ENCODE assay signal across 12 cellular contexts in the genomic region with DNA sequence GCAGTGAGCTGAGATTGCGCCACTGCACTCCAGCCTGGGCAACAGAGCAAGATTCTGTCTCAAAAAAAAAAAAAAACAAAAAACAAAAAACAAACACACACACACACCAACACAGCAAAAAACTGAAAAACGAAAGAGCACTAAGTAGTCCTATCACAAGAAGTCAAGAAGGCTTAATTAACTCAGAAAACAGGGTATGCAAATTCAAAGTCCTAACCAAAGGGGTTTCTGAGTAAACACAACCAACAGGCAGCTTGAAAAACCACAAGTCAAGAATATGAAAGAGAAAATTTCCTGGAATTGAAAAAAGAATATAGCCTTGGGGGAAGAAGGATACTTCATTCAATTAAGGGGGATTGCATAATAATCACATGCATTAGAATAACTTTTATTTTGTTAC. TPM values are rescaled to one million over a fixed set of nuclear protein-coding genes. Genes with fewer than 3 reads are reported as not detected.
DNase-seq lines count a peak whose midpoint lies in the region; ATAC-seq and TF ChIP-seq lines count a peak whose summit lies in the region.
"Had no signal": no experiment of that assay in that cellular context is flagged by ENCODE, and none has a peak within 500 bp of the region (broad histone marks: within the 10 kb centered on the region; RNA-seq: fewer than 3 reads in every experiment).

No MANE protein-coding gene starts in this region.

- H3K4me3 Mint-ChIP-seq in activated naive CD4-positive, alpha-beta T cell treated with anti-CD3 and anti-CD28 coated beads for 36 hours: no peak overlapping the region
- peak overlapping the region; percentile 48 for H3K4me3 Mint-ChIP-seq in stimulated activated effector memory CD8-positive, alpha-beta T cell treated with anti-CD3 and anti-CD28 coated beads, Interleukin-12 subunit alpha, Interleukin-12 subunit beta, amount 100 ng/mL, for 72 hours
- H3K4me3 Mint-ChIP-seq: GM23338 had no signal

- H3K27ac Mint-ChIP-seq in activated naive CD4-positive, alpha-beta T cell treated with anti-CD3 and anti-CD28 coated beads for 36 hours: peak overlapping the region; percentile 26
- H3K27ac Mint-ChIP-seq in stimulated activated effector memory CD8-positive, alpha-beta T cell treated with anti-CD3 and anti-CD28 coated beads, Interleukin-12 subunit alpha, Interleukin-12 subunit beta, amount 100 ng/mL, for 72 hours: peak overlapping the region; percentile 46
- H3K27ac Mint-ChIP-seq: GM23338 had no signal

- intact Hi-C loops in activated naive CD4-positive, alpha-beta T cell treated with anti-CD3 and anti-CD28 coated beads for 36 hours (cut with micrococcal nuclease): no loop called here
- intact Hi-C loops in mammary epithelial cell (cut with micrococcal nuclease): no loop called here

- no peaks in the 10 kb centered on the region for H4K20me1 ChIP-seq in mammary epithelial cell (ENCODE audit: insufficient read depth, low read length)

- dilution Hi-C loops in mammary epithelial cell (cut with HindIII; ENCODE audit: low sequenced_read_pairs): no loop called here

- no peak overlapping the region for H3K4me2 ChIP-seq in mammary epithelial cell (ENCODE audit: insufficient read depth, low read depth, low read length)
- H3K4me2 ChIP-seq: GM23338 had no signal

- no peaks in the 10 kb centered on the region for H3K79me2 ChIP-seq in mammary epithelial cell (ENCODE audit: insufficient read depth, low read length)

- TF ChIP-seq CTCF in mammary epithelial cell (conservative IDR thresholded peaks at IDR 0.05 in 1 of 2, IDR thresholded peaks at IDR 0.05 in 1 of 2; ENCODE audit: extremely low read depth in 1 of 2, insufficient read depth in 1 of 2, low read depth in 1 of 2, low read length in 2 of 2): no peak

- in situ Hi-C loops in mammary epithelial cell (cut with MboI; ENCODE audit: low sequenced_read_pairs in 2 of 2): no loop called here

- DNase-seq in activated naive CD4-positive, alpha-beta T cell treated with anti-CD3 and anti-CD28 coated beads for 36 hours: no peak
- no peak for DNase-seq in activated naive CD4-positive, alpha-beta T cell treated with Interleukin-2 at 50 U/mL for 16 hours
- no peak for DNase-seq in stimulated activated effector memory CD8-positive, alpha-beta T cell treated with anti-CD3 and anti-CD28 coated beads, Interleukin-12 subunit alpha, Interleukin-12 subunit beta, amount 100 ng/mL, for 72 hours (ENCODE audit: low spot score in 2 of 2)
- no peak for DNase-seq in mammary epithelial cell
- no peak for DNase-seq in NCI-H2029 treated with DMSO at 0.1 percent for 48 hours (lab: John Stamatoyannopoulos, UW)
- DNase-seq in iPS-NIHi11 (ENCODE audit: low spot score): no peak
- DNase-seq: activated CD4-positive, alpha-beta T cell treated with anti-CD3 and anti-CD28 coated beads for 1 hour; NCI-H2029 had no signal

- H3K9me3 ChIP-seq in mammary epithelial cell (replicated peaks; ENCODE audit: insufficient read depth, low read length): no peaks in the 10 kb centered on the region

- no peaks in the 10 kb centered on the region for H3K36me3 ChIP-seq in mammary epithelial cell (ENCODE audit: insufficient read depth, low read length)

- H3K4me1 Mint-ChIP-seq in activated naive CD4-positive, alpha-beta T cell treated with anti-CD3 and anti-CD28 coated beads for 36 hours (ENCODE audit: low read depth): peaks cover 33% of the 10 kb centered on the region
- H3K4me1 Mint-ChIP-seq in stimulated activated effector memory CD8-positive, alpha-beta T cell treated with anti-CD3 and anti-CD28 coated beads, Interleukin-12 subunit alpha, Interleukin-12 subunit beta, amount 100 ng/mL, for 72 hours: peaks cover 35% of the 10 kb centered on the region

- peaks cover 1% of the 10 kb centered on the region for H3K9me3 Mint-ChIP-seq in activated naive CD4-positive, alpha-beta T cell treated with anti-CD3 and anti-CD28 coated beads for 36 hours
- H3K9me3 Mint-ChIP-seq in stimulated activated effector memory CD8-positive, alpha-beta T cell treated with anti-CD3 and anti-CD28 coated beads, Interleukin-12 subunit alpha, Interleukin-12 subunit beta, amount 100 ng/mL, for 72 hours: no peaks in the 10 kb centered on the region
- H3K9me3 Mint-ChIP-seq: GM23338 had no signal

- no peaks in the 10 kb centered on the region for H3K27me3 ChIP-seq in mammary epithelial cell (ENCODE audit: insufficient read depth, low read length)

- H3K4me1 ChIP-seq in mammary epithelial cell (ENCODE audit: insufficient read depth, low read length): no peaks in the 10 kb centered on the region

- no TSS peak for BruUV-seq in mammary epithelial cell (replicated peaks; lab: Mats Ljungman, UMichigan)

- no peak overlapping the region for H3K9ac ChIP-seq in mammary epithelial cell (ENCODE audit: insufficient read depth, low read length)

- no peak overlapping the region for H3K4me3 ChIP-seq in mammary epithelial cell (replicated peaks in 1 of 3; ENCODE audit: insufficient read depth in 1 of 3, low read depth in 2 of 3, low read length in 3 of 3)
- H3K4me3 ChIP-seq: GM23338, skin epidermis had no signal

- no peaks in the 10 kb centered on the region for H3K36me3 Mint-ChIP-seq in activated naive CD4-positive, alpha-beta T cell treated with anti-CD3 and anti-CD28 coated beads for 36 hours (ENCODE audit: low read depth)
- peaks cover 12% of the 10 kb centered on the region for H3K36me3 Mint-ChIP-seq in stimulated activated effector memory CD8-positive, alpha-beta T cell treated with anti-CD3 and anti-CD28 coated beads, Interleukin-12 subunit alpha, Interleukin-12 subunit beta, amount 100 ng/mL, for 72 hours

- WGBS in mammary epithelial cell (ENCODE audit: low coverage, missing lambda C conversion rate): 47% methylated on average over 2 of the region's 2 CpGs

- H3K27ac ChIP-seq in mammary epithelial cell (ENCODE audit: insufficient read depth, low read depth, low read length): no peak overlapping the region
- H3K27ac ChIP-seq: skin epidermis had no signal

- no peak overlapping the region for H2AFZ ChIP-seq in mammary epithelial cell (ENCODE audit: low read depth, low read length)
- H2AFZ ChIP-seq: GM23338 had no signal

- no peaks in the 10 kb centered on the region for H3K27me3 Mint-ChIP-seq in activated naive CD4-positive, alpha-beta T cell treated with anti-CD3 and anti-CD28 coated beads for 36 hours (ENCODE audit: low read depth)

- CTCF ChIA-PET in activated naive CD4-positive, alpha-beta T cell treated with anti-CD3 and anti-CD28 coated beads for 36 hours (lab: Charles Lee): interaction anchor here (1.5 kb wide), 1 partner anchor 36 kb away, joined by 3 read pairs; no protein-coding TSS in a partner anchor
- CTCF ChIA-PET in mammary epithelial cell (lab: Charles Lee; ENCODE audit: low non-redundant PET): no interaction called here

- ATAC-seq in HG02571 (IDR thresholded peaks at IDR 0.05; ENCODE audit: unreplicated experiment) (peak; percentile 70), HG03565 (IDR thresholded peaks at IDR 0.05; ENCODE audit: unreplicated experiment) (peak; percentile 54)
- peak; percentile 75 for ATAC-seq in stimulated activated effector memory CD8-positive, alpha-beta T cell treated with anti-CD3 and anti-CD28 coated beads, Interleukin-12 subunit alpha, Interleukin-12 subunit beta, amount 100 ng/mL, for 72 hours
- ATAC-seq: GM23338 had no signal

RNA-seq across cellular contexts. Expression of gene PARP14, which starts 37.7 kb away (rescaled TPM):
- total RNA-seq in activated naive CD4-positive, alpha-beta T cell treated with anti-CD3 and anti-CD28 coated beads for 36 hours: 10 to 100 TPM; 35.4 to 38.9 TPM
- 10 to 100 TPM; 14.6 to 18.8 TPM for total RNA-seq in mammary epithelial cell
- 7.1 TPM for polyA plus RNA-seq in mammary epithelial cell
- 18.0 TPM for polyA minus RNA-seq in mammary epithelial cell
